Comparison of ENCODE assay signal across 1 cellular context in the genomic region with DNA sequence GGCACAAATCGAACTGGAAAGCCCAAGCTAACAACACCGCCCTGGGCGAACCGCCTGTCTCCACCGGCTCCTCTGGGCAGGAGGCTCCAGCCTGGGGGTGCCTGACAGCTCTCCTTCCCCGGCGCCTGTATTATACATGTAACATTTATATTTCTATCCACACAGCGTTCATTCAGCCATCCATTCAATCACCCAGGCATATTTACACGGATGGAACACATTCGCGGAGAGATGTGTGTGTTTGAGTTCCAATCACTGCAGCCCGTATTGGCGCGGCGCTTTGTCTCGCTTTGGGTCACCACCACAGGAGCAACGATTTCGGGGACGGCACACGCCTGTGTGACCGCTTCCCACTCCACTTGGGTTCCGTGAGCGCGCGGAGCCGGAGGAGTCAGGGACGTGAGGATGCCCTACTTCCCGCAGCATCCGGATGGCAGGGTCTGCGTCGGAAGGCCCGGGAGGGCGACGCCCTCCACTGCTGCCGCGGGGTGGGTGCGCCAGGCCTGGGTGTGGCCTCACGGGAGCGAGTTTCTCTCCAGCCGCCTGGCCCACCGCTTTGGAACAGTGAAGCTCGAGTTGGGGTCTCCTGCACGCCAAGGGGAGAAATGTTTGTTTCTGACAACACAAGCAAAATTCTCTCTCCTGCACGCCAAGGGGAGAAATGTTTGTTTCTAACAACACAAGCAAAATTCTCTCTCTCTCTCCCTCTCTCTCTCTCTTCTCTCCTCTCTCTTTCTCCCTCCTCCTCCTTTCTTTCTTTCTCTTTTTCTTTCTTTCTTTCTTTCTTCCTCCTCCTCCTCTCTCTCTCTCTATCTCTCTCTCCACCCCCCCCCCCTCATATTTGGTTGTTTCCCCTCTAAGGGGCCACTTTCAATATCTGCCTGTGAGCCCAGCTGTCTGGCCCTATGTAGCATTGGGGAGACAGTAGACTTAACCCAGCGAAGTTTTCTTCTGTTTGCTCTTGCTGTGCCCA.
TF ChIP-seq lines count a peak whose summit lies in the region.

No MANE protein-coding gene starts in this region.

TF ChIP-seq in H1, 55 proteins besides CTCF, POLR2A, EP300 and RAD21 (continued from another document):
- peak; percentile 82 for TF ChIP-seq EZH2 (IDR thresholded peaks at IDR 0.05; ENCODE audit: low read depth, low read length, severe bottlenecking)
- no peak for TF ChIP-seq CHD2 (IDR thresholded peaks at IDR 0.05; ENCODE audit: low read length)
- TF ChIP-seq RNF2 (IDR thresholded peaks at IDR 0.05; ENCODE audit: borderline replicate concordance, low read depth, low read length, missing control alignments, poor library complexity, severe bottlenecking): peak; percentile 56
- TF ChIP-seq HDAC2 (IDR thresholded peaks at IDR 0.05; ENCODE audit: borderline replicate concordance in 1 of 2, low read depth in 2 of 2, low read length in 2 of 2): 0 out of 4 replicates have a peak, but pooled peaks of 1 of the 2 experiments have one; percentile 24
